ENCODE assay signal across 17 cellular contexts in the genomic region with DNA sequence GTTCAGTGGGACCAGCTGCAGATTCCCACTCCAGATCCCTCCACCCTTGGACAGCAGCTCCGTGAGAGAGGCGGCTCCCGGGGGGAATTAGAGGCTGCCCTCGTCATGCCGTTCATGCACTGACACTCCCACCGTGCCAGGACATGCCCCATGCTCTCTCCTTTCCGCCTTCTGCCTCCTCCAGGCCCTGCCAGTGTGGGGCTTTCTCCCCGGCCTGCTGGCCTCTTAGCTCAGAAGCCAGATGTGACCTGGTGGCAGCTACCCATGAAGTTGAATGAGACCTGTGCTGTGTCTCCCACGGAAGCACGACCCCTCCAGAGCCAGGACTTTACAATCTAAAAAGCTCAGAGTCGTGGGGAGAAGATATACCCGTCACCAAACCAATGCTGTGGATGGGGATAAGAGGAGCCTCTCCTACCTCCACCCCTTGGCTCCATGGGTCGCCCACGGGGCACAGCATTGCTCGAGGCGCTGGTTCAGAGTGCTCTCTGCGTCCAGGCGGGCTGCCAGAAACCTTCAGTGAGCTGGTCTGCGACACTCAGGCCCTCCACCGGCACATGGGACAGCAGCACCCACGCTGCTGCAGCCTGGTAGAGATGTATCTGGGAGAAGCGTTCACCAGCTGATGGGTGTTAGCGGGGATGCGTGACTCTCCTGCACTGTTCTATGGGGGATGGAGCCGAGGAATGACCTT.
"Had no signal": no experiment of that assay in that cellular context is flagged by ENCODE, and none has a peak within 500 bp of the region (broad histone marks: within the 10 kb centered on the region; RNA-seq: fewer than 3 reads in every experiment).

No MANE protein-coding gene starts in this region.

- H3K27ac ChIP-seq: cardiac muscle cell, epithelial cell of prostate, psoas muscle, sigmoid colon, transverse colon, WERI-Rb-1 had no signal

- H3K9me3 ChIP-seq: psoas muscle, sigmoid colon, transverse colon had no signal

- H3K9me3 Mint-ChIP-seq: activated CD8-positive, alpha-beta T cell treated with anti-CD3 and anti-CD28 coated beads for 36 hours; activated naive CD4-positive, alpha-beta T cell treated with anti-CD3 and anti-CD28 coated beads for 36 hours; activated T-helper 1 cell treated with anti-CD3 and anti-CD28 coated beads, Interleukin-12 subunit alpha, Interleukin-12 subunit beta, Interleukin-2, Interleukin-4 antibody, amounts not matched to agents 30 ng/mL and 10 ng/mL and 1 ng/mL, durations not matched to agents 14 hours and 24 hours and 36 hours had no signal

- H3K4me1 ChIP-seq: transverse colon had no signal

- H3K36me3 Mint-ChIP-seq: naive thymus-derived CD4-positive, alpha-beta T cell had no signal

- DNase-seq: activated CD4-positive, alpha-beta T cell treated with anti-CD3 and anti-CD28 coated beads for 4 hours; activated CD8-positive, alpha-beta T cell treated with anti-CD3 and anti-CD28 coated beads for 36 hours; activated naive CD4-positive, alpha-beta T cell treated with anti-CD3 and anti-CD28 coated beads for 36 hours; effector CD8-positive, alpha-beta T cell; hippocampal formation; naive thymus-derived CD4-positive, alpha-beta T cell; occipital lobe; psoas muscle; sigmoid colon; stimulated activated naive CD4-positive, alpha-beta T cell; substantia nigra; T-helper 1 cell; transverse colon; WERI-Rb-1 had no signal

- H3K27me3 Mint-ChIP-seq: activated CD8-positive, alpha-beta T cell treated with anti-CD3 and anti-CD28 coated beads for 36 hours had no signal

- ATAC-seq: activated CD8-positive, alpha-beta T cell treated with anti-CD3 and anti-CD28 coated beads for 36 hours; naive thymus-derived CD4-positive, alpha-beta T cell had no signal

- H3K27ac Mint-ChIP-seq: activated CD8-positive, alpha-beta T cell treated with anti-CD3 and anti-CD28 coated beads for 36 hours; activated naive CD4-positive, alpha-beta T cell treated with anti-CD3 and anti-CD28 coated beads for 36 hours; activated T-helper 1 cell treated with anti-CD3 and anti-CD28 coated beads, Interleukin-12 subunit alpha, Interleukin-12 subunit beta, Interleukin-2, Interleukin-4 antibody, amounts not matched to agents 30 ng/mL and 10 ng/mL and 1 ng/mL, durations not matched to agents 14 hours and 24 hours and 36 hours; naive thymus-derived CD4-positive, alpha-beta T cell had no signal

- H3K4me3 ChIP-seq: cardiac muscle cell, psoas muscle, sigmoid colon, transverse colon had no signal

- H3K4me3 Mint-ChIP-seq: activated CD8-positive, alpha-beta T cell treated with anti-CD3 and anti-CD28 coated beads for 36 hours; activated naive CD4-positive, alpha-beta T cell treated with anti-CD3 and anti-CD28 coated beads for 36 hours; activated T-helper 1 cell treated with anti-CD3 and anti-CD28 coated beads, Interleukin-12 subunit alpha, Interleukin-12 subunit beta, Interleukin-2, Interleukin-4 antibody, amounts not matched to agents 30 ng/mL and 10 ng/mL and 1 ng/mL, durations not matched to agents 14 hours and 24 hours and 36 hours; naive thymus-derived CD4-positive, alpha-beta T cell had no signal

- H3K36me3 ChIP-seq: cardiac muscle cell, sigmoid colon, transverse colon, WERI-Rb-1 had no signal
